ENCODE assay signal across 1 cellular context in genomic region chr12:10720974-10721565, GRCh38.
TF ChIP-seq lines count a peak whose summit lies in the region.

No MANE protein-coding gene starts in this region.

TF ChIP-seq in HCT116, 20 proteins besides CTCF, POLR2A, EP300 and RAD21 (continued from another document):
- TF ChIP-seq ZBTB33 (IDR thresholded peaks at IDR 0.05; ENCODE audit: extremely low read depth, insufficient replicate concordance, low read length) (no peak), CBX3 (IDR thresholded peaks at IDR 0.05; ENCODE audit: low read depth) (no peak), EZH2 (IDR thresholded peaks at IDR 0.05) (no peak), YY1 (IDR thresholded peaks at IDR 0.05; ENCODE audit: extremely low read depth, insufficient replicate concordance, low read depth, low read length) (no peak), MAX (IDR thresholded peaks at IDR 0.05) (no peak), FOSL1 (IDR thresholded peaks at IDR 0.05; ENCODE audit: low read depth) (no peak), TCF7L2 (IDR thresholded peaks at IDR 0.05; ENCODE audit: borderline replicate concordance, extremely low read depth, insufficient read depth, insufficient read length) (no peak)
